14 cellular contexts compared by ENCODE assay signal in genomic region chr7:27116521-27116946, GRCh38. TPM values are rescaled to one million over a fixed set of nuclear protein-coding genes. Genes with fewer than 3 reads are reported as not detected.
DNase-seq lines count a peak whose midpoint lies in the region; ATAC-seq, FAIRE-seq and TF ChIP-seq lines count a peak whose summit lies in the region.
"Had no signal": no experiment of that assay in that cellular context is flagged by ENCODE, and none has a peak within 500 bp of the region (broad histone marks: within the 10 kb centered on the region; RNA-seq: fewer than 3 reads in every experiment).

No MANE protein-coding gene starts in this region.

- DNase-seq in NCI-H1417 (lab: John Stamatoyannopoulos, UW) (peak; percentile 63 to 95 (median 74)), mammary epithelial cell (no peak), lung (ENCODE audit: low spot score) (no peak), thyroid gland (no peak), GM12891 (ENCODE audit: insufficient read length, low spot score) (no peak), mesenteric fat pad (ENCODE audit: low spot score) (no peak), T1000 (lab: John Stamatoyannopoulos, UW) (no peak)
- DNase-seq: activated naive CD4-positive, alpha-beta T cell treated with anti-CD3 and anti-CD28 coated beads, Interleukin-2, amount 10 ng/mL, durations not matched to agents 7 days and 5 days; naive thymus-derived CD4-positive, alpha-beta T cell; NCI-H774; stimulated activated naive CD8-positive, alpha-beta T cell treated with anti-CD3 and anti-CD28 coated beads, Interleukin-15, Interleukin-2, amounts not matched to agents 100 U/mL and 50 U/mL, for 24 hours had no signal

- H3K4me1 ChIP-seq in mammary epithelial cell (ENCODE audit: insufficient read depth, low read length) (peaks cover 53% of the 10 kb centered on the region), lung (ENCODE audit: control insufficient read depth in 2 of 2, insufficient read depth in 2 of 2, low read length in 2 of 2) (peaks cover 0 to 1% of the 10 kb centered on the region in 2 donors), thyroid gland (peaks cover 0 to 4% of the 10 kb centered on the region in 2 donors)

- no peak for TF ChIP-seq POLR2A in thyroid gland (IDR thresholded peaks at IDR 0.05)
- no peak for TF ChIP-seq POLR2A in GM12891 (IDR thresholded peaks at IDR 0.05; ENCODE audit: low read depth, low read length)

- ATAC-seq in lung (ENCODE audit: insufficient read depth, low FRiP score) (no peak), HG03571 (IDR thresholded peaks at IDR 0.05; ENCODE audit: unreplicated experiment) (no peak)
- ATAC-seq: naive thymus-derived CD4-positive, alpha-beta T cell; stimulated activated naive CD8-positive, alpha-beta T cell treated with anti-CD3 and anti-CD28 coated beads, Interleukin-15, Interleukin-2, amounts not matched to agents 100 U/mL and 50 U/mL, for 24 hours had no signal

- H3K27me3 ChIP-seq in mammary epithelial cell (ENCODE audit: insufficient read depth, low read length) = no peaks in the 10 kb centered on the region
- no peaks in the 10 kb centered on the region for H3K27me3 ChIP-seq in lung (ENCODE audit: control insufficient read depth, insufficient read depth)
- H3K27me3 ChIP-seq in thyroid gland = peaks cover 36% of the 10 kb centered on the region

- no peak overlapping the region for H2AFZ ChIP-seq in mammary epithelial cell (ENCODE audit: low read depth, low read length)

- in situ Hi-C loops in mammary epithelial cell (cut with MboI; ENCODE audit: low sequenced_read_pairs in 2 of 2) = no loop called here

- no peaks in the 10 kb centered on the region for H4K20me1 ChIP-seq in mammary epithelial cell (ENCODE audit: insufficient read depth, low read length)

- H3K9me3 ChIP-seq in mammary epithelial cell (replicated peaks; ENCODE audit: insufficient read depth, low read length) = no peaks in the 10 kb centered on the region
- no peaks in the 10 kb centered on the region for H3K9me3 ChIP-seq in lung (ENCODE audit: control insufficient read depth in 2 of 2, insufficient read depth in 1 of 2, low read length in 1 of 2)
- no peaks in the 10 kb centered on the region for H3K9me3 ChIP-seq in thyroid gland

- peak overlapping the region; percentile 84 for H3K27ac ChIP-seq in mammary epithelial cell (ENCODE audit: insufficient read depth, low read depth, low read length)
- H3K27ac ChIP-seq in lung (ENCODE audit: low read depth in 1 of 2, low read length in 1 of 2) = peak overlapping the region in 1 of 2 donors; percentile 75
- H3K27ac ChIP-seq in thyroid gland = peak overlapping the region; percentile 71 to 81 (median 80)

- H3K4me2 ChIP-seq in mammary epithelial cell (ENCODE audit: insufficient read depth, low read depth, low read length) = peak overlapping the region; percentile 99

- CTCF ChIA-PET in mammary epithelial cell (lab: Charles Lee; ENCODE audit: low non-redundant PET) = no interaction called here

- H3K9ac ChIP-seq in mammary epithelial cell (ENCODE audit: insufficient read depth, low read length) = peak overlapping the region; percentile 87

- dilution Hi-C loops in mammary epithelial cell (cut with HindIII; ENCODE audit: low sequenced_read_pairs) = no loop called here

- H3K79me2 ChIP-seq in mammary epithelial cell (ENCODE audit: insufficient read depth, low read length) = peaks cover 84% of the 10 kb centered on the region

- BruUV-seq in mammary epithelial cell (replicated peaks; lab: Mats Ljungman, UMichigan) = no TSS peak

- TF ChIP-seq CTCF in mammary epithelial cell (conservative IDR thresholded peaks at IDR 0.05 in 1 of 2, IDR thresholded peaks at IDR 0.05 in 1 of 2; ENCODE audit: extremely low read depth in 1 of 2, insufficient read depth in 1 of 2, low read depth in 1 of 2, low read length in 2 of 2) = no peak
- no peak for TF ChIP-seq CTCF in lung (IDR thresholded peaks at IDR 0.05; ENCODE audit: control extremely low read depth, extremely low read depth)
- no peak for TF ChIP-seq CTCF in thyroid gland (IDR thresholded peaks at IDR 0.05)

- intact Hi-C loops in mammary epithelial cell (cut with micrococcal nuclease) (loop anchor here (2.0 kb wide), 1 partner anchor 52 kb away; no protein-coding TSS in a partner anchor), thyroid gland (cut with DNase I) (no loop called here)

- no peaks in the 10 kb centered on the region for H3K36me3 ChIP-seq in mammary epithelial cell (ENCODE audit: insufficient read depth, low read length)
- no peaks in the 10 kb centered on the region for H3K36me3 ChIP-seq in lung (ENCODE audit: control insufficient read depth in 2 of 2, insufficient read depth in 2 of 2, low read length in 2 of 2)
- no peaks in the 10 kb centered on the region for H3K36me3 ChIP-seq in thyroid gland

- WGBS in mammary epithelial cell (ENCODE audit: low coverage, missing lambda C conversion rate) = 2% methylated on average over 4 of the region's 4 CpGs
- 38 to 63% methylated on average over 4 of the region's 4 CpGs for WGBS in lung, 2 donors
- WGBS in thyroid gland, 2 donors = 10 to 17% methylated on average over 4 of the region's 4 CpGs

- H3K4me3 ChIP-seq in mammary epithelial cell (replicated peaks in 1 of 3; ENCODE audit: insufficient read depth in 1 of 3, low read depth in 2 of 3, low read length in 3 of 3) = peak overlapping the region; percentile 62 to 70 (median 70)
- H3K4me3 ChIP-seq in lung = peak overlapping the region; percentile 46
- no peak overlapping the region for H3K4me3 ChIP-seq in thyroid gland (replicated peaks in 1 of 3)

- no peak for FAIRE-seq in GM12891 (lab: Jason Lieb, UNC)
- FAIRE-seq: HTR-8/SVneo had no signal

TF ChIP-seq in GM12891, 5 proteins besides CTCF, POLR2A, EP300 and RAD21:
- no peak for TF ChIP-seq POLR2AphosphoS5 (IDR thresholded peaks at IDR 0.05; ENCODE audit: low read depth, low read length)
- TF ChIP-seq TAF1 (IDR thresholded peaks at IDR 0.05; ENCODE audit: low read depth, low read length) = no peak
- TF ChIP-seq SPI1 (IDR thresholded peaks at IDR 0.05; ENCODE audit: low read depth, low read length) = no peak
- no peak for TF ChIP-seq PAX5 (IDR thresholded peaks at IDR 0.05; ENCODE audit: insufficient read depth, low read length, severe bottlenecking)
- no peak for TF ChIP-seq POU2F2 (IDR thresholded peaks at IDR 0.05; ENCODE audit: low read depth, low read length)

RNA-seq across cellular contexts. Expression of gene HOXA4, which starts 14.0 kb away (rescaled TPM):
- total RNA-seq in mammary epithelial cell (1 to 10 TPM in 1 of 2 donors, not detected in 1; 1.5 TPM), lung (1 to 10 TPM; 2.7 to 4.4 TPM), thyroid gland (1 to 10 TPM in 3 of 4 donors, under 1 TPM in 1; 0.56 to 2.1 (median 1.3) TPM), mesenteric fat pad (4.0 TPM)
- polyA plus RNA-seq in mammary epithelial cell (1.8 TPM), lung (1 to 10 TPM; 3.8 to 6.0 TPM)
- 9.3 TPM for polyA minus RNA-seq in mammary epithelial cell
- not detected for polyA plus RNA-seq in GM12891 (2012; ENCODE audit: low read depth, missing spikeins)
- total RNA-seq: naive thymus-derived CD4-positive, alpha-beta T cell had no signal
- polyA plus RNA-seq: CD14-positive monocyte had no signal

RNA-seq across cellular contexts. Expression of gene HOXA2, which starts 14.1 kb away (rescaled TPM):
- 1 to 10 TPM in 1 of 2 donors, under 1 TPM in 1; 0.50 to 1.5 TPM for total RNA-seq in mammary epithelial cell
- 1.3 TPM for polyA plus RNA-seq in mammary epithelial cell
- polyA minus RNA-seq in mammary epithelial cell = 1.3 TPM
- total RNA-seq in lung = 1 to 10 TPM; 1.7 to 3.4 TPM
- polyA plus RNA-seq in lung = 1 to 10 TPM in 1 of 2 donors, under 1 TPM in 1; 0.44 to 1.2 TPM
- total RNA-seq in thyroid gland = 1 to 10 TPM in 2 of 4 donors, under 1 TPM in 2; 0.73 to 2.7 (median 1.7) TPM
- not detected for polyA plus RNA-seq in GM12891 (2012; ENCODE audit: low read depth, missing spikeins)
- 1.2 TPM for total RNA-seq in mesenteric fat pad
- total RNA-seq: naive thymus-derived CD4-positive, alpha-beta T cell had no signal
- polyA plus RNA-seq: CD14-positive monocyte; naive thymus-derived CD4-positive, alpha-beta T cell had no signal

RNA-seq across cellular contexts. Expression of gene HOXA1, which starts 20.7 kb away (rescaled TPM):
- 1 to 10 TPM; 2.5 to 9.4 TPM for total RNA-seq in mammary epithelial cell
- 6.0 TPM for polyA plus RNA-seq in mammary epithelial cell
- 14.9 TPM for polyA minus RNA-seq in mammary epithelial cell
- under 1 TPM; 0.31 to 0.37 TPM for total RNA-seq in lung
- polyA plus RNA-seq in lung = under 1 TPM; 0.06 to 0.33 TPM
- total RNA-seq in thyroid gland = under 1 TPM in 2 of 4 donors, not detected in 2; 0.67 to 0.78 TPM
- polyA plus RNA-seq in GM12891 (2012; ENCODE audit: low read depth, missing spikeins) = 0.05 TPM
- total RNA-seq in mesenteric fat pad = 1.3 TPM

RNA-seq across cellular contexts. Expression of gene HOXA5, which starts 26.9 kb away (rescaled TPM):
- total RNA-seq in mammary epithelial cell = 10 to 100 TPM in 1 of 2 donors, 1 to 10 TPM in 1; 9.1 to 11.0 TPM
- polyA plus RNA-seq in mammary epithelial cell = 8.6 TPM
- 4.3 TPM for polyA minus RNA-seq in mammary epithelial cell
- 10 to 100 TPM; 20.9 to 61.9 TPM for total RNA-seq in lung
- 1 to 10 TPM; 9.2 to 9.5 TPM for polyA plus RNA-seq in lung
- 1 to 10 TPM; 2.0 to 4.4 (median 3.3) TPM for total RNA-seq in thyroid gland
- polyA plus RNA-seq in GM12891 (2012; ENCODE audit: low read depth, missing spikeins) = not detected
- total RNA-seq in mesenteric fat pad = 15.3 TPM
- polyA plus RNA-seq: naive thymus-derived CD4-positive, alpha-beta T cell had no signal

RNA-seq across cellular contexts. Expression of gene HOXA6, which starts 31.0 kb away (rescaled TPM):
- 1 to 10 TPM; 3.1 to 4.7 TPM for total RNA-seq in mammary epithelial cell
- 0.71 TPM for polyA plus RNA-seq in mammary epithelial cell
- polyA minus RNA-seq in mammary epithelial cell = 1.1 TPM
- 1 to 10 TPM; 4.7 to 7.7 TPM for total RNA-seq in lung
- polyA plus RNA-seq in lung = under 1 TPM; 0.49 to 0.94 TPM
- 1 to 10 TPM in 2 of 4 donors, not detected in 2; 1.1 to 1.6 TPM for total RNA-seq in thyroid gland
- polyA plus RNA-seq in GM12891 (2012; ENCODE audit: low read depth, missing spikeins) = not detected
- 3.1 TPM for total RNA-seq in mesenteric fat pad
- polyA plus RNA-seq: CD14-positive monocyte; naive thymus-derived CD4-positive, alpha-beta T cell had no signal

Comparison
In these comparisons a context has a peak if more than half of its experiments do, and no peak if none do; other contexts are left out.
1. DNase-seq: peak in NCI-H1417 (3 of 3); none in mammary epithelial cell (single experiment), lung (single experiment), thyroid gland (0 of 2), GM12891 (single experiment), mesenteric fat pad (single experiment) and T1000 (single experiment).
2. H3K4me3 ChIP-seq: peak in mammary epithelial cell (3 of 3) and lung (single experiment); none in thyroid gland (0 of 3).